8 cellular contexts compared by ENCODE assay signal in genomic region chr3:11720220-11721113, GRCh38.
DNase-seq lines count a peak whose midpoint lies in the region; ATAC-seq and TF ChIP-seq lines count a peak whose summit lies in the region.

No MANE protein-coding gene starts in this region.

- H3K27ac Mint-ChIP-seq in osteocyte (ENCODE audit: unreplicated experiment): peak overlapping the region; percentile 92

- H3K9me3 ChIP-seq in BLaER1 treated with 17β-estradiol and CSF1 and Interleukin-3, amounts not matched to agents 10 nM and 100 nM (replicated peaks in 1 of 11): no peaks in the 10 kb centered on the region
- H3K9me3 ChIP-seq in adipocyte (ENCODE audit: control insufficient read depth, low read length) (no peaks in the 10 kb centered on the region), upper lobe of right lung (no peaks in the 10 kb centered on the region)

- no peaks in the 10 kb centered on the region for H3K36me3 ChIP-seq in BLaER1 treated with 17β-estradiol and CSF1 and Interleukin-3, amounts not matched to agents 10 nM and 100 nM
- H3K36me3 ChIP-seq in adipocyte (ENCODE audit: control insufficient read depth, insufficient read depth, low read length, severe bottlenecking) (no peaks in the 10 kb centered on the region), upper lobe of right lung (no peaks in the 10 kb centered on the region)

- H3K9ac ChIP-seq in BLaER1 treated with 17β-estradiol and CSF1 and Interleukin-3, amounts not matched to agents 10 nM and 100 nM: peak overlapping the region; percentile 63 to 81 (median 75)
- H3K9ac ChIP-seq in adipocyte (ENCODE audit: low read length): peak overlapping the region; percentile 96

- peak overlapping the region; percentile 92 for H3K4me3 Mint-ChIP-seq in osteocyte (ENCODE audit: unreplicated experiment)

- H3K27me3 Mint-ChIP-seq in osteocyte (ENCODE audit: unreplicated experiment): peaks cover 7% of the 10 kb centered on the region

- peaks cover 0 to 33% (median 0%) of the 10 kb centered on the region in 11 experiments; a peak in 8 of 22 replicates for H4K20me1 ChIP-seq in BLaER1 treated with 17β-estradiol and CSF1 and Interleukin-3, amounts not matched to agents 10 nM and 100 nM

- no peaks in the 10 kb centered on the region for H3K9me3 Mint-ChIP-seq in osteocyte (ENCODE audit: unreplicated experiment)

- intact Hi-C loops in Right ventricle myocardium inferior (cut with DNase I): no loop called here
- intact Hi-C loops in upper lobe of right lung (cut with DNase I): no loop called here

- peaks cover 50 to 71% (median 68%) of the 10 kb centered on the region in 11 experiments for H3K27me3 ChIP-seq in BLaER1 treated with 17β-estradiol and CSF1 and Interleukin-3, amounts not matched to agents 10 nM and 100 nM
- H3K27me3 ChIP-seq in adipocyte (replicated peaks; ENCODE audit: control insufficient read depth, insufficient read depth, low read length): peaks cover 6% of the 10 kb centered on the region
- no peaks in the 10 kb centered on the region for H3K27me3 ChIP-seq in upper lobe of right lung

- H3K4me2 ChIP-seq in BLaER1 treated with 17β-estradiol and CSF1 and Interleukin-3, amounts not matched to agents 10 nM and 100 nM: peak overlapping the region; percentile 84 to 100 (median 99)

- H3K36me3 Mint-ChIP-seq in osteocyte (ENCODE audit: unreplicated experiment): no peaks in the 10 kb centered on the region

- DNase-seq in KBM-7: peak; percentile 85
- DNase-seq in adipocyte (ENCODE audit: low read depth): peak; percentile 89
- peak; percentile 88 for DNase-seq in Right ventricle myocardium inferior (ENCODE audit: missing footprints)
- peak; percentile 86 for DNase-seq in osteocyte (ENCODE audit: extremely low spot score, unreplicated experiment)
- DNase-seq in upper lobe of right lung: peak; percentile 91

- ATAC-seq in GM19397 (IDR thresholded peaks at IDR 0.05; ENCODE audit: unreplicated experiment): peak; percentile 26
- peak; percentile 56 for ATAC-seq in SK-N-SH treated with all-trans-retinoic acid at 6 μM for 48 hours
- ATAC-seq in Right ventricle myocardium inferior: peak; percentile 69
- ATAC-seq in upper lobe of right lung: peak; percentile 81

- peaks cover 39% of the 10 kb centered on the region for H3K4me1 Mint-ChIP-seq in osteocyte (ENCODE audit: unreplicated experiment)

- peak overlapping the region; percentile 72 to 88 (median 80) for H3K4me3 ChIP-seq in BLaER1 treated with 17β-estradiol and CSF1 and Interleukin-3, amounts not matched to agents 10 nM and 100 nM
- H3K4me3 ChIP-seq in adipocyte (ENCODE audit: low read length) (peak overlapping the region; percentile 94), upper lobe of right lung (peak overlapping the region; percentile 91)

- no peak for TF ChIP-seq CTCF in osteocyte (IDR thresholded peaks at IDR 0.05)
- TF ChIP-seq CTCF in upper lobe of right lung (IDR thresholded peaks at IDR 0.05): no peak

- peaks cover 8 to 42% (median 25%) of the 10 kb centered on the region in 10 experiments; a peak in 19 of 20 replicates for H3K4me1 ChIP-seq in BLaER1 treated with 17β-estradiol and CSF1 and Interleukin-3, amounts not matched to agents 10 nM and 100 nM
- peaks cover 24% of the 10 kb centered on the region for H3K4me1 ChIP-seq in adipocyte (ENCODE audit: control insufficient read depth, insufficient read depth, low read length)
- H3K4me1 ChIP-seq in upper lobe of right lung: no peaks in the 10 kb centered on the region

- peak overlapping the region in 6 of 11 experiments; percentile 8 to 61 (median 46); a peak in 8 of 22 replicates for H3K27ac ChIP-seq in BLaER1 treated with 17β-estradiol and CSF1 and Interleukin-3, amounts not matched to agents 10 nM and 100 nM
- peak overlapping the region; percentile 93 for H3K27ac ChIP-seq in upper lobe of right lung

- in situ Hi-C loops in KBM-7 (cut with MboI; ENCODE audit: low pct_unique_long_range_greater_than_20kb, low sequenced_read_pairs): no loop called here

TF ChIP-seq in SK-N-SH treated with all-trans-retinoic acid at 6 μM for 48 hours, 23 proteins besides CTCF, POLR2A, EP300 and RAD21:
- TF ChIP-seq, protein P1, sequence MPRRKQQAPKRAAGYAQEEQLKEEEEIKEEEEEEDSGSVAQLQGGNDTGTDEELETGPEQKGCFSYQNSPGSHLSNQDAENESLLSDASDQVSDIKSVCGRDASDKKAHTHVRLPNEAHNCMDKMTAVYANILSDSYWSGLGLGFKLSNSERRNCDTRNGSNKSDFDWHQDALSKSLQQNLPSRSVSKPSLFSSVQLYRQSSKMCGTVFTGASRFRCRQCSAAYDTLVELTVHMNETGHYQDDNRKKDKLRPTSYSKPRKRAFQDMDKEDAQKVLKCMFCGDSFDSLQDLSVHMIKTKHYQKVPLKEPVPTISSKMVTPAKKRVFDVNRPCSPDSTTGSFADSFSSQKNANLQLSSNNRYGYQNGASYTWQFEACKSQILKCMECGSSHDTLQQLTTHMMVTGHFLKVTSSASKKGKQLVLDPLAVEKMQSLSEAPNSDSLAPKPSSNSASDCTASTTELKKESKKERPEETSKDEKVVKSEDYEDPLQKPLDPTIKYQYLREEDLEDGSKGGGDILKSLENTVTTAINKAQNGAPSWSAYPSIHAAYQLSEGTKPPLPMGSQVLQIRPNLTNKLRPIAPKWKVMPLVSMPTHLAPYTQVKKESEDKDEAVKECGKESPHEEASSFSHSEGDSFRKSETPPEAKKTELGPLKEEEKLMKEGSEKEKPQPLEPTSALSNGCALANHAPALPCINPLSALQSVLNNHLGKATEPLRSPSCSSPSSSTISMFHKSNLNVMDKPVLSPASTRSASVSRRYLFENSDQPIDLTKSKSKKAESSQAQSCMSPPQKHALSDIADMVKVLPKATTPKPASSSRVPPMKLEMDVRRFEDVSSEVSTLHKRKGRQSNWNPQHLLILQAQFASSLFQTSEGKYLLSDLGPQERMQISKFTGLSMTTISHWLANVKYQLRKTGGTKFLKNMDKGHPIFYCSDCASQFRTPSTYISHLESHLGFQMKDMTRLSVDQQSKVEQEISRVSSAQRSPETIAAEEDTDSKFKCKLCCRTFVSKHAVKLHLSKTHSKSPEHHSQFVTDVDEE (CRISPR knock-in tag; IDR thresholded peaks at IDR 0.05): 0 out of 2 replicates have a peak, but pooled peaks have one; percentile 17
- TF ChIP-seq GLIS3 (CRISPR knock-in tag; IDR thresholded peaks at IDR 0.05): no peak

Comparison
In these comparisons a context has a peak if more than half of its experiments do, and no peak if none do; other contexts are left out.
1. Peak in every context shown above with its lines: DNase-seq, ATAC-seq, H3K4me3 ChIP-seq and H3K27ac ChIP-seq.
2. ATAC-seq: peak in every context shown above with its lines; median percentile 81 in upper lobe of right lung; 69 in Right ventricle myocardium inferior; 56 in SK-N-SH treated with all-trans-retinoic acid at 6 μM for 48 hours; 26 in GM19397.